ENCODE assay signal across 8 cellular contexts in the genomic region with DNA sequence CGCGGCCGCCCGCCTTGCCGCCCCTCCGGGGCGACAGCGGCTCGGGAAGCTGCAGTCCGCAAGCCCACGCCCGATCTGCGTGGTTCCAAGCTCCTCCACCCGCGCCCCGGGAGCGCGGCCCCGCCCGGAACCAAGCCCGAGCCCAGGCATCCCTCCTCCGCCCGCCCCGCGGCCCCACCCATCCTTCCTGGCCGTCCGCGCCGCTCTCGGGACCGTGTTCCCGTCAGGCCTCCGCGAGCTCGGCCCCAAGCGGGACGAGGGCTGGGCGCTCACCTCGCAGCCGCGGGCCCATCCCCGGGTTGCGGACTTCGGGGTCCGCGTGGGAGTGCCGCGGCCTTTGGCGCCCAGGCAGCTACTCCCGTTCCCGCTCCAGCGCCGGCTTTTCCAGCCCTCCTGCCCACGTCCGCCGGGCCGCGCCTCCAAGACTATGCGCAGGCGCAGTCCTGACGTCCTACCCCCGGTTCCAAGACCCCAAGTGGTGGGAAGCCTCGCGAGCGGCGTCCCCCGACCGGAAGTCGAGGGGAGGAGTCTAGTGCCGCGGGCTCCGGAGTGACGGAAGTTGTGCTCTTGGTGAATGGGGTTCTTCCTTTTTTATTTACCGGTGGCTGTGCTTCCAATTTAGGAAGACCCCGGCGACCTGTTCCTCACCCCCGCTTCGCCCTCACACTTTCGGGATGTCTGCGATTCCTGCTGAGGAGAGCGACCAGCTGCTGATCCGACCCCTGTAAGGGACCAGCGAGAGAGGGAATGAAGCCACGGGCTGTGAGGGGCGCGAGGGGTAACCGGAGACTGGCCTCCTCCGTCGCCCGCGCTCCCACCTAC. TPM values are rescaled to one million over a fixed set of nuclear protein-coding genes. Genes with fewer than 3 reads are reported as not detected.
A peak's percentile ranks its signal among the peaks of the same experiment; 100 is the strongest.
DNase-seq lines count a peak whose midpoint lies in the region; ATAC-seq and TF ChIP-seq lines count a peak whose summit lies in the region.

A gene (plus strand): TSS at position 555 of the 822 bp plus-strand sequence. CDS start 120 bp downstream, at position 675.
A gene with protein sequence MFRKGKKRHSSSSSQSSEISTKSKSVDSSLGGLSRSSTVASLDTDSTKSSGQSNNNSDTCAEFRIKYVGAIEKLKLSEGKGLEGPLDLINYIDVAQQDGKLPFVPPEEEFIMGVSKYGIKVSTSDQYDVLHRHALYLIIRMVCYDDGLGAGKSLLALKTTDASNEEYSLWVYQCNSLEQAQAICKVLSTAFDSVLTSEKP (minus strand): TSS at position 429 of the 822 bp plus-strand sequence. CDS start 4,831 bp downstream, outside the sequence.

- peak within 1 kb of the TSS; percentile 71 for H2BK120ac ChIP-seq in trophoblast cell (ENCODE audit: insufficient read depth, low read length, poor library complexity)

- peak within 1 kb of the TSS; percentile 41 for H2BK12ac ChIP-seq in trophoblast cell (ENCODE audit: low read length)

- peak within 1 kb of the TSS; percentile 80 for H2AK5ac ChIP-seq in trophoblast cell (ENCODE audit: low read length)

- H3K14ac ChIP-seq in trophoblast cell (ENCODE audit: low read length): peak within 1 kb of the TSS; percentile 94

- no peak for TF ChIP-seq CTCF in GM12875 (IDR thresholded peaks at IDR 0.05; ENCODE audit: borderline replicate concordance, insufficient read depth, low read depth, low read length)
- TF ChIP-seq CTCF in cardiac muscle cell (IDR thresholded peaks at IDR 0.05; ENCODE audit: low read depth, low read length): no peak
- TF ChIP-seq CTCF in transverse colon (IDR thresholded peaks at IDR 0.05): peak in 4 of 5 experiments; percentile 26 to 34 (median 32)

- peak within 1 kb of the TSS; percentile 90 for H3K27ac ChIP-seq in cardiac muscle cell
- peak within 1 kb of the TSS; percentile 71 for H3K27ac ChIP-seq in trophoblast cell (ENCODE audit: low read depth, low read length)
- H3K27ac ChIP-seq in transverse colon: peak within 1 kb of the TSS; percentile 90 to 98 (median 96)

- H4K12ac ChIP-seq in trophoblast cell (ENCODE audit: low read depth, low read length): peak within 1 kb of the TSS; percentile 93

- H3K4me2 ChIP-seq in trophoblast cell (ENCODE audit: low read length): peak within 1 kb of the TSS; percentile 95

- peak within 1 kb of the TSS; percentile 98 for H4K8ac ChIP-seq in trophoblast cell (ENCODE audit: low read depth, low read length)

- intact Hi-C loops in transverse colon (cut with DNase I; ENCODE audit: low total_unique reads): no loop called here

- WGBS in trophoblast cell (ENCODE audit: extremely low coverage, insufficient coverage, insufficient read length): no CpG with 5 or more reads among the region's 91 CpGs
- 0% methylated on average over 33 of the region's 91 CpGs; no CpG with 5 or more reads in 1 of the 2 donors for WGBS in transverse colon (ENCODE audit: low coverage in 1 of 2), 2 donors

- H3K4me1 ChIP-seq in adipocyte (ENCODE audit: control insufficient read depth, insufficient read depth, low read length): peaks cover 32% of the 10 kb centered on the region
- H3K4me1 ChIP-seq in cardiac muscle cell (ENCODE audit: low read depth): peaks cover 20% of the 10 kb centered on the region
- H3K4me1 ChIP-seq in trophoblast cell (ENCODE audit: control insufficient read depth in 1 of 2, insufficient read depth in 2 of 2, low read length in 2 of 2): peaks cover 11 to 13% of the 10 kb centered on the region in 2 experiments
- H3K4me1 ChIP-seq in transverse colon: peaks cover 11 to 34% (median 24%) of the 10 kb centered on the region in 4 donors

- H3K9ac ChIP-seq in adipocyte (ENCODE audit: low read length): peak within 1 kb of the TSS; percentile 98
- peak within 1 kb of the TSS; percentile 92 for H3K9ac ChIP-seq in trophoblast cell (ENCODE audit: low read length)

- ATAC-seq in HG02798 (IDR thresholded peaks at IDR 0.05; ENCODE audit: poor library complexity, unreplicated experiment): peak; percentile 86

- H3K18ac ChIP-seq in trophoblast cell (ENCODE audit: low read length): peak within 1 kb of the TSS; percentile 82

- H3K9me3 ChIP-seq in adipocyte (ENCODE audit: control insufficient read depth, low read length): no peaks in the 10 kb centered on the region
- H3K9me3 ChIP-seq in cardiac muscle cell (ENCODE audit: low read depth): no peaks in the 10 kb centered on the region
- no peaks in the 10 kb centered on the region for H3K9me3 ChIP-seq in trophoblast cell (ENCODE audit: insufficient read depth, low read depth, low read length)
- H3K9me3 ChIP-seq in transverse colon: no peaks in the 10 kb centered on the region

- H3K36me3 ChIP-seq in adipocyte (ENCODE audit: control insufficient read depth, insufficient read depth, low read length, severe bottlenecking): peaks cover under 1% of the 10 kb centered on the region
- no peaks in the 10 kb centered on the region for H3K36me3 ChIP-seq in cardiac muscle cell
- no peaks in the 10 kb centered on the region for H3K36me3 ChIP-seq in trophoblast cell (ENCODE audit: control insufficient read depth in 1 of 2, insufficient read depth in 2 of 2, low read length in 2 of 2)
- no peaks in the 10 kb centered on the region for H3K36me3 ChIP-seq in transverse colon

- H3K4me3 ChIP-seq in GM12875 (ENCODE audit: low read depth, low read length) (peak within 1 kb of the TSS; percentile 85), adipocyte (ENCODE audit: low read length) (peak within 1 kb of the TSS; percentile 99), cardiac muscle cell (peak within 1 kb of the TSS; percentile 84), trophoblast cell (ENCODE audit: low read depth, low read length) (peak within 1 kb of the TSS; percentile 96), transverse colon (peak within 1 kb of the TSS; percentile 59 to 90 (median 83))

- peaks cover 17% of the 10 kb centered on the region for H3K79me2 ChIP-seq in trophoblast cell (ENCODE audit: control insufficient read depth, insufficient read depth, low read length, poor library complexity)

- DNase-seq in NCI-H1436 (lab: John Stamatoyannopoulos, UW) (peak; percentile 98), T follicular helper cell (ENCODE audit: low read depth) (peak; percentile 91), adipocyte (ENCODE audit: low read depth) (peak; percentile 100), cardiac muscle cell (ENCODE audit: low read depth in 1 of 2, low spot score in 1 of 2) (peak; percentile 99), trophoblast cell (peak; percentile 97 to 99), transverse colon (peak; percentile 97)

- no peaks in the 10 kb centered on the region for H3K27me3 ChIP-seq in adipocyte (replicated peaks; ENCODE audit: control insufficient read depth, insufficient read depth, low read length)
- no peaks in the 10 kb centered on the region for H3K27me3 ChIP-seq in cardiac muscle cell
- no peaks in the 10 kb centered on the region for H3K27me3 ChIP-seq in trophoblast cell (ENCODE audit: insufficient read depth, low read length)
- H3K27me3 ChIP-seq in transverse colon: no peaks in the 10 kb centered on the region

- TF ChIP-seq POLR2A in transverse colon (IDR thresholded peaks at IDR 0.05): peak; percentile 48

- in situ Hi-C loops in transverse colon (cut with MboI; ENCODE audit: low pct_ligation_motif_present in 1 of 4, low pct_unique_long_range_greater_than_20kb in 1 of 4, low sequenced_read_pairs in 3 of 4): no loop called here

- peak within 1 kb of the TSS; percentile 87 for H2BK5ac ChIP-seq in trophoblast cell (ENCODE audit: low read depth, low read length, poor library complexity)

- peak within 1 kb of the TSS; percentile 98 for H2AFZ ChIP-seq in trophoblast cell (ENCODE audit: insufficient read depth, low read length, poor library complexity)

- H3K79me1 ChIP-seq in trophoblast cell (ENCODE audit: low read length): peaks cover 12% of the 10 kb centered on the region

- TF ChIP-seq EP300 in transverse colon (IDR thresholded peaks at IDR 0.05; ENCODE audit: low read depth): no peak

- H3K4ac ChIP-seq in trophoblast cell (ENCODE audit: low read depth, low read length): peak within 1 kb of the TSS; percentile 37

- H4K91ac ChIP-seq in trophoblast cell (ENCODE audit: low read depth, low read length): peak within 1 kb of the TSS; percentile 90

- H3K23ac ChIP-seq in trophoblast cell (ENCODE audit: low read length): peak within 1 kb of the TSS; percentile 34

RNA-seq across cellular contexts. Expression of the first gene that starts in this region (rescaled TPM):
- total RNA-seq in cardiac muscle cell: 45.9 and 57.4 TPM in 2 replicates
- polyA plus RNA-seq in cardiac muscle cell: 57.5 and 75.5 TPM in 2 replicates
- polyA plus RNA-seq in trophoblast cell (2013): 39.8 and 40.8 TPM in 2 replicates
- total RNA-seq in transverse colon: 100 to 1,000 TPM in 1 of 4 donors, 10 to 100 TPM in 3; 17.6 to 173 (median 22.2) TPM

RNA-seq across cellular contexts. Expression of the second gene that starts in this region (rescaled TPM):
- total RNA-seq in cardiac muscle cell (30.9 and 35.5 TPM in 2 replicates), transverse colon (10 to 100 TPM; 10.7 to 27.7 (median 21.7) TPM)
- polyA plus RNA-seq in cardiac muscle cell: 107 and 138 TPM in 2 replicates
- 114 and 121 TPM in 2 replicates for polyA plus RNA-seq in trophoblast cell (2013)

Comparison
In these comparisons a context has a peak if more than half of its experiments do, and no peak if none do; other contexts are left out.
1. Peak in every context shown above with its lines: DNase-seq, ATAC-seq, H3K4me3 ChIP-seq and H3K27ac ChIP-seq.
2. CTCF ChIP-seq: peak in transverse colon (4 of 5); none in GM12875 (single experiment) and cardiac muscle cell (single experiment).